Comparison of ENCODE assay signal across 1 cellular context in genomic region chr2:137967042-137967441, GRCh38.
TF ChIP-seq lines count a peak whose summit lies in the region.

No MANE protein-coding gene starts in this region.

TF ChIP-seq in HepG2, 621 proteins besides CTCF, POLR2A, EP300 and RAD21 (continued from another document and continues in another):
- no peak for TF ChIP-seq BATF2 (CRISPR knock-in tag; IDR thresholded peaks at IDR 0.05)
- no peak for TF ChIP-seq SNAPC2 (CRISPR knock-in tag; IDR thresholded peaks at IDR 0.05)
- TF ChIP-seq AFF4 (CRISPR knock-in tag; IDR thresholded peaks at IDR 0.05) = peak; percentile 98
- TF ChIP-seq ZNF891 (CRISPR knock-in tag; IDR thresholded peaks at IDR 0.05) = no peak
- no peak for TF ChIP-seq TRIM22 (IDR thresholded peaks at IDR 0.05)
- no peak for TF ChIP-seq RXRA (CRISPR knock-in tag; IDR thresholded peaks at IDR 0.05)
- no peak for TF ChIP-seq SMARCC2 (IDR thresholded peaks at IDR 0.05)
- no peak for TF ChIP-seq ZFP36L2 (CRISPR knock-in tag; IDR thresholded peaks at IDR 0.05)
- TF ChIP-seq ETV5 (CRISPR knock-in tag; IDR thresholded peaks at IDR 0.05; ENCODE audit: borderline replicate concordance) = 0 out of 2 replicates have a peak, but pooled peaks have one; percentile 14
- TF ChIP-seq ATRX (CRISPR knock-in tag; IDR thresholded peaks at IDR 0.05; ENCODE audit: borderline replicate concordance) = no peak
- no peak for TF ChIP-seq RBM22 (optimal IDR thresholded peaks at IDR 0.05; ENCODE audit: low read length)
- TF ChIP-seq SMAD3 (CRISPR knock-in tag; IDR thresholded peaks at IDR 0.05) = no peak
- TF ChIP-seq KDM3A (CRISPR knock-in tag; IDR thresholded peaks at IDR 0.05; ENCODE audit: low read depth) = no peak
- TF ChIP-seq ZNF740 (CRISPR knock-in tag; IDR thresholded peaks at IDR 0.05) = no peak
- no peak for TF ChIP-seq HMGA1 (CRISPR knock-in tag; conservative IDR thresholded peaks at IDR 0.05)
- TF ChIP-seq CERS6 (CRISPR knock-in tag; IDR thresholded peaks at IDR 0.05) = no peak
- no peak for TF ChIP-seq TEF (CRISPR knock-in tag; IDR thresholded peaks at IDR 0.05)
- TF ChIP-seq YY1 (IDR thresholded peaks at IDR 0.05; ENCODE audit: insufficient read depth, insufficient replicate concordance, low read depth, low read length) = no peak
- TF ChIP-seq JUN (CRISPR knock-in tag; IDR thresholded peaks at IDR 0.05) = no peak
- TF ChIP-seq CREBL2 (CRISPR knock-in tag; IDR thresholded peaks at IDR 0.05; ENCODE audit: borderline replicate concordance) = no peak
- no peak for TF ChIP-seq NR0B2 (CRISPR knock-in tag; IDR thresholded peaks at IDR 0.05)
- TF ChIP-seq DMTF1 (CRISPR knock-in tag; IDR thresholded peaks at IDR 0.05) = no peak
- no peak for TF ChIP-seq DNMT1 (CRISPR knock-in tag; IDR thresholded peaks at IDR 0.05)
- TF ChIP-seq ZNF543 (CRISPR knock-in tag; IDR thresholded peaks at IDR 0.05) = 0 out of 2 replicates have a peak, but pooled peaks have one; percentile 20
- no peak for TF ChIP-seq ZNF746 (CRISPR knock-in tag; IDR thresholded peaks at IDR 0.05)
- TF ChIP-seq KLF15 (CRISPR knock-in tag; IDR thresholded peaks at IDR 0.05; ENCODE audit: borderline replicate concordance) = no peak
- no peak for TF ChIP-seq SP5 (CRISPR knock-in tag; IDR thresholded peaks at IDR 0.05; ENCODE audit: borderline replicate concordance, low read depth)
- TF ChIP-seq PBX2 (CRISPR knock-in tag; IDR thresholded peaks at IDR 0.05) = no peak
- TF ChIP-seq BHLHE40 (IDR thresholded peaks at IDR 0.05; ENCODE audit: low read length) = no peak
- TF ChIP-seq ZNF775 (CRISPR knock-in tag; IDR thresholded peaks at IDR 0.05; ENCODE audit: borderline replicate concordance) = no peak
- TF ChIP-seq ZFP1 (CRISPR knock-in tag; IDR thresholded peaks at IDR 0.05) = no peak
- no peak; the same call in 1 of the 2 replicates for TF ChIP-seq ERF (CRISPR knock-in tag; IDR thresholded peaks at IDR 0.05)
- TF ChIP-seq MAFK (conservative IDR thresholded peaks at IDR 0.05 in 1 of 2, IDR thresholded peaks at IDR 0.05 in 1 of 2; ENCODE audit: low read length in 2 of 2) = no peak
- TF ChIP-seq AHDC1 (CRISPR knock-in tag; IDR thresholded peaks at IDR 0.05; ENCODE audit: borderline replicate concordance) = no peak
- no peak for TF ChIP-seq ZNF672 (CRISPR knock-in tag; IDR thresholded peaks at IDR 0.05)
- TF ChIP-seq ZNF883 (CRISPR knock-in tag; IDR thresholded peaks at IDR 0.05; ENCODE audit: not compliant biosample characterization) = no peak
- TF ChIP-seq ZNF563 (CRISPR knock-in tag; IDR thresholded peaks at IDR 0.05) = no peak
- TF ChIP-seq ZNF331 (CRISPR knock-in tag; IDR thresholded peaks at IDR 0.05) = no peak
- TF ChIP-seq ZNF564 (CRISPR knock-in tag; IDR thresholded peaks at IDR 0.05) = no peak
- no peak for TF ChIP-seq ZBTB46 (CRISPR knock-in tag; IDR thresholded peaks at IDR 0.05; ENCODE audit: borderline replicate concordance)
- TF ChIP-seq MYC (CRISPR knock-in tag; IDR thresholded peaks at IDR 0.05; ENCODE audit: borderline replicate concordance) = no peak
